ENCODE assay signal across 36 cellular contexts in the genomic region with DNA sequence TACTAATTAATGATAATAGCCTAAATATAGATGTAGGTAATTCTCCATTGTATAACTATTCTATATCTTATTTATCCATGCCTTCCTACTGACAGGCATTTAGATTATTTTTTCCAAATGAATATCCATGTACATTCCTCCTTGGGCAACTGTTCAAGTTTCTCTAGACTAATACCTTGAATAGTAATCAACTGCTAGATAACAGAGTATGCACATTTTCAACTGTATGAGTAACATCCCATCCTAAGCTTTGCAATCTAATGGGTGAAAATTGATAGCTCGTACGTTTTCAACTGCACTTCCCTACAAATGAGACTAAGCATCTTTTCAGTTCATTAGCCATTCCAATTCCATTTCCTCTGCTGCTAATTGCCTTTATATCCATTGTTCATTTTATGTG.
"Had no signal": no experiment of that assay in that cellular context is flagged by ENCODE, and none has a peak within 500 bp of the region (broad histone marks: within the 10 kb centered on the region; RNA-seq: fewer than 3 reads in every experiment).

No MANE protein-coding gene starts in this region.

- H3K9me3 ChIP-seq: adrenal gland, ascending aorta, esophagus muscularis mucosa, gastrocnemius medialis, heart right ventricle had no signal

- H3K4me1 Mint-ChIP-seq: activated CD4-positive, alpha-beta T cell treated with anti-CD3 and anti-CD28 coated beads, Interleukin-2, amount 10 ng/mL, durations not matched to agents 24 days and 14 days; activated CD8-positive, alpha-beta memory T cell treated with anti-CD3 and anti-CD28 coated beads, Interleukin-2, amount 10 ng/mL, durations not matched to agents 7 days and 5 days had no signal

- DNase-seq: activated CD4-positive, alpha-beta memory T cell treated with anti-CD3 and anti-CD28 coated beads for 36 hours; activated CD4-positive, alpha-beta T cell treated with anti-CD3 and anti-CD28 coated beads for 36 hours; activated CD4-positive, alpha-beta T cell treated with anti-CD3 and anti-CD28 coated beads, Interleukin-2, amount 10 ng/mL, durations not matched to agents 24 days and 14 days; activated CD4-positive, CD25-positive, alpha-beta regulatory T cell; activated CD4-positive, CD25-positive, alpha-beta regulatory T cell treated with anti-CD3 and anti-CD28 coated beads, Interleukin-2, amount 50 U/mL, for 72 hours; activated CD8-positive, alpha-beta memory T cell treated with anti-CD3 and anti-CD28 coated beads, Interleukin-2, amount 10 ng/mL, durations not matched to agents 7 days and 5 days; activated CD8-positive, alpha-beta memory T cell treated with anti-CD3 and anti-CD28 coated beads, Interleukin-2, amount 50 U/mL, for 4 hours; activated CD8-positive, alpha-beta T cell treated with anti-CD3 and anti-CD28 coated beads, Interleukin-2, amount 10 ng/mL, durations not matched to agents 7 days and 5 days; activated effector memory CD4-positive, alpha-beta T cell treated with anti-CD3 and anti-CD28 coated beads, Interleukin-2, amount 50 U/mL, for 16 hours; activated naive CD4-positive, alpha-beta T cell treated with anti-CD3 and anti-CD28 coated beads for 36 hours; activated naive CD8-positive, alpha-beta T cell treated with anti-CD3 and anti-CD28 coated beads for 36 hours; activated naive CD8-positive, alpha-beta T cell treated with anti-CD3 and anti-CD28 coated beads, Interleukin-2, amount 50 U/mL, for 24 hours; activated T-cell treated with anti-CD3 and anti-CD28 coated beads, Interleukin-2, amount 50 U/mL, for 1 hour; activated T-cell treated with anti-CD3 and anti-CD28 coated beads, Interleukin-2, amount 50 U/mL, for 48 hours; adrenal gland; brain microvascular endothelial cell; cortex of kidney; dermis blood vessel endothelial cell; effector CD4-positive, alpha-beta T cell; effector memory CD8-positive, alpha-beta T cell; erythroblast; foreskin keratinocyte; gastrocnemius medialis; heart right ventricle; T-cell; T-helper 17 cell; T1000 had no signal

- H3K36me3 ChIP-seq: adrenal gland, gastrocnemius medialis had no signal

- H3K27ac ChIP-seq: adrenal gland, ascending aorta, brain microvascular endothelial cell, esophagus muscularis mucosa, foreskin keratinocyte, gastrocnemius medialis, heart right ventricle had no signal

- FAIRE-seq: bronchial epithelial cell, colon had no signal

- H3K27me3 ChIP-seq: adrenal gland, ascending aorta, brain microvascular endothelial cell, esophagus muscularis mucosa, foreskin keratinocyte, gastrocnemius medialis, heart right ventricle had no signal

- H3K4me3 ChIP-seq: adrenal gland, ascending aorta, esophagus muscularis mucosa, gastrocnemius medialis, heart right ventricle had no signal

- H3K4me1 ChIP-seq: ascending aorta had no signal

- H3K27ac Mint-ChIP-seq: activated CD4-positive, alpha-beta memory T cell treated with anti-CD3 and anti-CD28 coated beads for 36 hours; activated CD4-positive, alpha-beta T cell treated with anti-CD3 and anti-CD28 coated beads for 36 hours; activated CD4-positive, alpha-beta T cell treated with anti-CD3 and anti-CD28 coated beads, Interleukin-2, amount 10 ng/mL, durations not matched to agents 24 days and 14 days; activated CD8-positive, alpha-beta memory T cell treated with anti-CD3 and anti-CD28 coated beads, Interleukin-2, amount 10 ng/mL, durations not matched to agents 7 days and 5 days; activated CD8-positive, alpha-beta T cell treated with anti-CD3 and anti-CD28 coated beads, Interleukin-2, amount 10 ng/mL, durations not matched to agents 7 days and 5 days; activated naive CD4-positive, alpha-beta T cell treated with anti-CD3 and anti-CD28 coated beads for 36 hours; activated naive CD4-positive, alpha-beta T cell treated with anti-CD3 and anti-CD28 coated beads, Interleukin-2, amount 50 U/mL, for 24 hours; activated naive CD8-positive, alpha-beta T cell treated with anti-CD3 and anti-CD28 coated beads for 36 hours; activated naive CD8-positive, alpha-beta T cell treated with anti-CD3 and anti-CD28 coated beads, Interleukin-2, amount 50 U/mL, for 24 hours; activated T-helper 1 cell treated with anti-CD3 and anti-CD28 coated beads, Interleukin-12 subunit alpha, Interleukin-12 subunit beta, Interleukin-2, Interleukin-4 antibody, amounts not matched to agents 30 ng/mL and 10 ng/mL and 1 ng/mL, durations not matched to agents 14 hours and 24 hours and 36 hours; activated T-helper 2 cell treated with anti-CD3 and anti-CD28 coated beads, Interferon-gamma antibody, Interleukin-2, Interleukin-4, amounts not matched to agents 10 μg/mL and 5 μg/mL and 100 μg/mL, durations not matched to agents 14 hours and 24 hours and 36 hours; effector memory CD8-positive, alpha-beta T cell; T-cell; T-helper 2 cell treated with Interferon-gamma antibody and Interleukin-4, amounts not matched to agents 5 μg/mL and 100 μg/mL, for 36 hours had no signal

- H3K9me3 Mint-ChIP-seq: activated CD4-positive, alpha-beta memory T cell treated with anti-CD3 and anti-CD28 coated beads for 36 hours; activated CD4-positive, alpha-beta T cell treated with anti-CD3 and anti-CD28 coated beads, Interleukin-2, amount 10 ng/mL, durations not matched to agents 24 days and 14 days; activated naive CD4-positive, alpha-beta T cell treated with anti-CD3 and anti-CD28 coated beads for 36 hours; activated naive CD4-positive, alpha-beta T cell treated with anti-CD3 and anti-CD28 coated beads, Interleukin-2, amount 50 U/mL, for 24 hours; activated naive CD8-positive, alpha-beta T cell treated with anti-CD3 and anti-CD28 coated beads for 36 hours; activated naive CD8-positive, alpha-beta T cell treated with anti-CD3 and anti-CD28 coated beads, Interleukin-2, amount 50 U/mL, for 24 hours; activated T-helper 1 cell treated with anti-CD3 and anti-CD28 coated beads, Interleukin-12 subunit alpha, Interleukin-12 subunit beta, Interleukin-2, Interleukin-4 antibody, amounts not matched to agents 30 ng/mL and 10 ng/mL and 1 ng/mL, durations not matched to agents 14 hours and 24 hours and 36 hours; activated T-helper 2 cell treated with anti-CD3 and anti-CD28 coated beads, Interferon-gamma antibody, Interleukin-2, Interleukin-4, amounts not matched to agents 10 μg/mL and 5 μg/mL and 100 μg/mL, durations not matched to agents 14 hours and 24 hours and 36 hours; central memory CD8-positive, alpha-beta T cell; effector memory CD8-positive, alpha-beta T cell; T-cell; T-helper 2 cell treated with Interferon-gamma antibody and Interleukin-4, amounts not matched to agents 5 μg/mL and 100 μg/mL, for 36 hours had no signal

- H3K4me3 Mint-ChIP-seq: activated CD4-positive, alpha-beta memory T cell treated with anti-CD3 and anti-CD28 coated beads for 36 hours; activated CD4-positive, alpha-beta T cell treated with anti-CD3 and anti-CD28 coated beads for 36 hours; activated CD4-positive, alpha-beta T cell treated with anti-CD3 and anti-CD28 coated beads, Interleukin-2, amount 10 ng/mL, durations not matched to agents 24 days and 14 days; activated CD8-positive, alpha-beta memory T cell treated with anti-CD3 and anti-CD28 coated beads, Interleukin-2, amount 10 ng/mL, durations not matched to agents 7 days and 5 days; activated CD8-positive, alpha-beta T cell treated with anti-CD3 and anti-CD28 coated beads, Interleukin-2, amount 10 ng/mL, durations not matched to agents 7 days and 5 days; activated naive CD4-positive, alpha-beta T cell treated with anti-CD3 and anti-CD28 coated beads for 36 hours; activated naive CD4-positive, alpha-beta T cell treated with anti-CD3 and anti-CD28 coated beads, Interleukin-2, amount 50 U/mL, for 24 hours; activated naive CD8-positive, alpha-beta T cell treated with anti-CD3 and anti-CD28 coated beads for 36 hours; activated naive CD8-positive, alpha-beta T cell treated with anti-CD3 and anti-CD28 coated beads, Interleukin-2, amount 50 U/mL, for 24 hours; activated T-helper 1 cell treated with anti-CD3 and anti-CD28 coated beads, Interleukin-12 subunit alpha, Interleukin-12 subunit beta, Interleukin-2, Interleukin-4 antibody, amounts not matched to agents 30 ng/mL and 10 ng/mL and 1 ng/mL, durations not matched to agents 14 hours and 24 hours and 36 hours; central memory CD8-positive, alpha-beta T cell; effector memory CD8-positive, alpha-beta T cell; T-cell; T-helper 17 cell; T-helper 2 cell treated with Interferon-gamma antibody and Interleukin-4, amounts not matched to agents 5 μg/mL and 100 μg/mL, for 36 hours had no signal

- H3K27me3 Mint-ChIP-seq: activated CD4-positive, alpha-beta memory T cell treated with anti-CD3 and anti-CD28 coated beads for 36 hours; activated CD4-positive, alpha-beta T cell treated with anti-CD3 and anti-CD28 coated beads for 36 hours; activated CD4-positive, alpha-beta T cell treated with anti-CD3 and anti-CD28 coated beads, Interleukin-2, amount 10 ng/mL, durations not matched to agents 24 days and 14 days; activated CD8-positive, alpha-beta memory T cell treated with anti-CD3 and anti-CD28 coated beads, Interleukin-2, amount 10 ng/mL, durations not matched to agents 7 days and 5 days; activated naive CD4-positive, alpha-beta T cell treated with anti-CD3 and anti-CD28 coated beads, Interleukin-2, amount 50 U/mL, for 24 hours; activated naive CD8-positive, alpha-beta T cell treated with anti-CD3 and anti-CD28 coated beads for 36 hours; activated naive CD8-positive, alpha-beta T cell treated with anti-CD3 and anti-CD28 coated beads, Interleukin-2, amount 50 U/mL, for 24 hours; central memory CD8-positive, alpha-beta T cell; effector memory CD8-positive, alpha-beta T cell; T-cell; T-helper 17 cell had no signal
